Comparison of ENCODE assay signal across 21 cellular contexts in the genomic region with DNA sequence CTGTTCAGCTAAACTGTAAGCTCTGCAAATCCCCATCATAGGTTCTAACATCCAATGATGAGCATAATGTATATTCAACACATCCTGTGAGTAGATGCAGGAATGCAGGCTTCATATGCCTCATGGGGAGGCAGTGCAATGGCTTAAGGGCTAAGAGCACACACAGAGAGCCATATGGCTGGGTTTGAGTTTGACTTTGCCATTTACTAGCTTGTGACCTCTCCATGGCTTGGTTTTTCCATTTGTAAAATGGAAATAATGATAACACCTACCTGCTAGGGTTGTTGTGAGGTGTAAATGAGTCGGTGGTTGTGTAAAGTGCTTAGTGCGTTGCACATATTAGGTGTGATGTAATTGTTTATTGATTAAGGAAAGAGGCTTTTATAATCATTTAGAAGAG. TPM values are rescaled to one million over a fixed set of nuclear protein-coding genes. Genes with fewer than 3 reads are reported as not detected.
DNase-seq lines count a peak whose midpoint lies in the region; ATAC-seq and TF ChIP-seq lines count a peak whose summit lies in the region.
"Had no signal": no experiment of that assay in that cellular context is flagged by ENCODE, and none has a peak within 500 bp of the region (broad histone marks: within the 10 kb centered on the region; RNA-seq: fewer than 3 reads in every experiment).

No MANE protein-coding gene starts in this region.

- TF ChIP-seq CTCF in cardiac muscle cell (IDR thresholded peaks at IDR 0.05; ENCODE audit: low read depth, low read length) (no peak), heart left ventricle (IDR thresholded peaks at IDR 0.05) (no peak), glutamatergic neuron (IDR thresholded peaks at IDR 0.05; ENCODE audit: partially characterized antibody, unreplicated experiment) (no peak)

- H3K36me3 Mint-ChIP-seq in activated CD4-positive, alpha-beta memory T cell treated with anti-CD3 and anti-CD28 coated beads, Interleukin-2, amount 10 ng/mL, durations not matched to agents 7 days and 5 days (ENCODE audit: low read depth): peaks cover 81% of the 10 kb centered on the region
- H3K36me3 Mint-ChIP-seq in glutamatergic neuron (ENCODE audit: unreplicated experiment): no peaks in the 10 kb centered on the region

- H3K36me3 ChIP-seq in cardiac muscle cell: peaks cover 11% of the 10 kb centered on the region
- peaks cover 0 to 64% (median 23%) of the 10 kb centered on the region in 9 donors for H3K36me3 ChIP-seq in heart left ventricle
- H3K36me3 ChIP-seq: transverse colon had no signal

- H3K27ac ChIP-seq in cardiac muscle cell (peak overlapping the region; percentile 66), heart left ventricle (peak overlapping the region in 1 of 12 donors; percentile 24)
- H3K27ac ChIP-seq: gastroesophageal sphincter, KMS-11, lower lobe of right lung, stomach, transverse colon had no signal

- H3K9me3 ChIP-seq in cardiac muscle cell (ENCODE audit: low read depth) (no peaks in the 10 kb centered on the region), heart left ventricle (no peaks in the 10 kb centered on the region)
- H3K9me3 ChIP-seq: gastroesophageal sphincter, lower lobe of right lung, SK-N-SH, stomach, transverse colon had no signal

- ATAC-seq in heart left ventricle: no peak
- peak; percentile 35 for ATAC-seq in stimulated activated naive CD8-positive, alpha-beta T cell treated with anti-CD3 and anti-CD28 coated beads, Interleukin-15, amount 100 ng/mL, for 72 hours
- ATAC-seq in HG02884 (IDR thresholded peaks at IDR 0.05; ENCODE audit: unreplicated experiment): no peak
- ATAC-seq: activated CD8-positive, alpha-beta memory T cell treated with anti-CD3 and anti-CD28 coated beads, Interleukin-2, amount 10 ng/mL, durations not matched to agents 7 days and 5 days; esophagus mucosa; gastroesophageal sphincter; lower lobe of right lung had no signal

- intact Hi-C loops in heart left ventricle (cut with DNase I): no loop called here

- no peaks in the 10 kb centered on the region for H3K27me3 Mint-ChIP-seq in activated CD4-positive, alpha-beta memory T cell treated with anti-CD3 and anti-CD28 coated beads, Interleukin-2, amount 10 ng/mL, durations not matched to agents 7 days and 5 days
- H3K27me3 Mint-ChIP-seq in glutamatergic neuron (ENCODE audit: unreplicated experiment): no peaks in the 10 kb centered on the region
- no peaks in the 10 kb centered on the region for H3K27me3 Mint-ChIP-seq in stimulated activated naive CD8-positive, alpha-beta T cell treated with anti-CD3 and anti-CD28 coated beads, Interleukin-15, amount 100 ng/mL, for 72 hours
- H3K27me3 Mint-ChIP-seq: activated CD8-positive, alpha-beta memory T cell treated with anti-CD3 and anti-CD28 coated beads, Interleukin-2, amount 10 ng/mL, durations not matched to agents 7 days and 5 days had no signal

- H3K27ac Mint-ChIP-seq in activated CD4-positive, alpha-beta memory T cell treated with anti-CD3 and anti-CD28 coated beads, Interleukin-2, amount 10 ng/mL, durations not matched to agents 7 days and 5 days: peak overlapping the region; percentile 2
- peak overlapping the region; percentile 38 for H3K27ac Mint-ChIP-seq in glutamatergic neuron (ENCODE audit: unreplicated experiment)
- peak overlapping the region in 1 of 2 donors; percentile 59 for H3K27ac Mint-ChIP-seq in stimulated activated naive CD8-positive, alpha-beta T cell treated with anti-CD3 and anti-CD28 coated beads, Interleukin-15, amount 100 ng/mL, for 72 hours

- 65 to 87% (median 76%) methylated on average over 2 of the region's 2 CpGs for WGBS in heart left ventricle, 4 donors

- CTCF ChIA-PET in activated CD4-positive, alpha-beta memory T cell treated with anti-CD3 and anti-CD28 coated beads, Interleukin-2, amount 10 ng/mL, durations not matched to agents 7 days and 5 days (lab: Charles Lee): interaction anchor here (1.2 kb wide), 1 partner anchor 11 kb away, joined by 3 read pairs; no protein-coding TSS in a partner anchor

- H3K27me3 ChIP-seq in cardiac muscle cell (no peaks in the 10 kb centered on the region), heart left ventricle (no peaks in the 10 kb centered on the region)
- H3K27me3 ChIP-seq: gastroesophageal sphincter, stomach, transverse colon had no signal

- H3K4me3 Mint-ChIP-seq in activated CD4-positive, alpha-beta memory T cell treated with anti-CD3 and anti-CD28 coated beads, Interleukin-2, amount 10 ng/mL, durations not matched to agents 7 days and 5 days: no peak overlapping the region
- no peak overlapping the region for H3K4me3 Mint-ChIP-seq in glutamatergic neuron (ENCODE audit: unreplicated experiment)
- H3K4me3 Mint-ChIP-seq in stimulated activated naive CD8-positive, alpha-beta T cell treated with anti-CD3 and anti-CD28 coated beads, Interleukin-15, amount 100 ng/mL, for 72 hours: peak overlapping the region in 1 of 2 donors; percentile 14
- H3K4me3 Mint-ChIP-seq: activated CD8-positive, alpha-beta memory T cell treated with anti-CD3 and anti-CD28 coated beads, Interleukin-2, amount 10 ng/mL, durations not matched to agents 7 days and 5 days had no signal

- no peak for TF ChIP-seq POLR2A in heart left ventricle (IDR thresholded peaks at IDR 0.05)

- DNase-seq in cardiac muscle cell (ENCODE audit: low read depth in 1 of 2, low spot score in 1 of 2) (no peak), heart left ventricle (no peak), glutamatergic neuron (no peak), NCI-H526 treated with DMSO at 0.1 percent for 48 hours (lab: John Stamatoyannopoulos, UW) (no peak)
- no peak for DNase-seq in activated CD4-positive, alpha-beta memory T cell treated with anti-CD3 and anti-CD28 coated beads, Interleukin-2, amount 10 ng/mL, durations not matched to agents 7 days and 5 days
- no peak for DNase-seq in stimulated activated naive CD8-positive, alpha-beta T cell treated with anti-CD3 and anti-CD28 coated beads, Interleukin-15, amount 100 ng/mL, for 72 hours
- no peak for DNase-seq in stimulated activated CD4-positive, alpha-beta T cell treated with anti-CD3 and anti-CD28 coated beads, Interleukin-4, amount 100 ng/mL, for 1 hour
- DNase-seq: activated CD8-positive, alpha-beta memory T cell treated with anti-CD3 and anti-CD28 coated beads, Interleukin-2, amount 10 ng/mL, durations not matched to agents 7 days and 5 days; COR-L47; lower lobe of right lung; MV-4-11; NCI-H1694; NCI-H69; SK-N-SH; small intestine; stomach; transverse colon had no signal

- H3K9me3 Mint-ChIP-seq in activated CD4-positive, alpha-beta memory T cell treated with anti-CD3 and anti-CD28 coated beads, Interleukin-2, amount 10 ng/mL, durations not matched to agents 7 days and 5 days: no peaks in the 10 kb centered on the region
- H3K9me3 Mint-ChIP-seq in glutamatergic neuron (ENCODE audit: unreplicated experiment): peaks cover 2% of the 10 kb centered on the region
- no peaks in the 10 kb centered on the region for H3K9me3 Mint-ChIP-seq in stimulated activated naive CD8-positive, alpha-beta T cell treated with anti-CD3 and anti-CD28 coated beads, Interleukin-15, amount 100 ng/mL, for 72 hours

- H3K4me1 ChIP-seq in cardiac muscle cell (ENCODE audit: low read depth) (peaks cover 6% of the 10 kb centered on the region), heart left ventricle (peaks cover 0 to 91% (median 24%) of the 10 kb centered on the region in 12 donors)

- POLR2A ChIA-PET in activated CD4-positive, alpha-beta memory T cell treated with anti-CD3 and anti-CD28 coated beads, Interleukin-2, amount 10 ng/mL, durations not matched to agents 7 days and 5 days (lab: Charles Lee): interaction anchor here (1.4 to 4.1 kb wide), 3 partner anchors 10 to 43 kb away, joined by 4 to 16 read pairs (median 9); no protein-coding TSS in a partner anchor

- peaks cover 78% of the 10 kb centered on the region for H3K4me1 Mint-ChIP-seq in activated CD4-positive, alpha-beta memory T cell treated with anti-CD3 and anti-CD28 coated beads, Interleukin-2, amount 10 ng/mL, durations not matched to agents 7 days and 5 days
- peaks cover 17% of the 10 kb centered on the region for H3K4me1 Mint-ChIP-seq in glutamatergic neuron (ENCODE audit: low read depth, unreplicated experiment)
- H3K4me1 Mint-ChIP-seq in stimulated activated naive CD8-positive, alpha-beta T cell treated with anti-CD3 and anti-CD28 coated beads, Interleukin-15, amount 100 ng/mL, for 72 hours: peaks cover 85% of the 10 kb centered on the region

- H3K4me3 ChIP-seq in cardiac muscle cell: no peak overlapping the region
- H3K4me3 ChIP-seq in heart left ventricle: no peak overlapping the region
- H3K4me3 ChIP-seq: gastroesophageal sphincter, lower lobe of right lung, stomach, transverse colon had no signal

RNA-seq across cellular contexts. Expression of gene RCSD1, which starts 13.4 kb away (rescaled TPM):
- total RNA-seq in cardiac muscle cell (317 and 386 TPM in 2 replicates), heart left ventricle (10 to 100 TPM; 25.0 to 51.5 (median 38.1) TPM), glutamatergic neuron (ENCODE audit: unreplicated experiment) (not detected)
- polyA plus RNA-seq in cardiac muscle cell (77.3 and 100 TPM in 2 replicates), heart left ventricle (10 to 100 TPM; 14.1 to 14.2 TPM)
- total RNA-seq in activated CD4-positive, alpha-beta memory T cell treated with anti-CD3 and anti-CD28 coated beads, Interleukin-2, amount 10 ng/mL, durations not matched to agents 7 days and 5 days: 100 to 1,000 TPM; 155 to 158 TPM

Comparison
In these comparisons a context has a peak if more than half of its experiments do, and no peak if none do; other contexts are left out.
1. RNA of gene RCSD1, which starts 13.4 kb away (total RNA-seq): 317 to 386 TPM in cardiac muscle cell, 155 to 158 TPM in activated CD4-positive, alpha-beta memory T cell treated with anti-CD3 and anti-CD28 coated beads, Interleukin-2, amount 10 ng/mL, durations not matched to agents 7 days and 5 days and 25.0 to 51.5 TPM in heart left ventricle; not detected in glutamatergic neuron (single experiment); every median in the first group is over 10 times any median in the second.